ENCODE assay signal across 13 cellular contexts in the genomic region with DNA sequence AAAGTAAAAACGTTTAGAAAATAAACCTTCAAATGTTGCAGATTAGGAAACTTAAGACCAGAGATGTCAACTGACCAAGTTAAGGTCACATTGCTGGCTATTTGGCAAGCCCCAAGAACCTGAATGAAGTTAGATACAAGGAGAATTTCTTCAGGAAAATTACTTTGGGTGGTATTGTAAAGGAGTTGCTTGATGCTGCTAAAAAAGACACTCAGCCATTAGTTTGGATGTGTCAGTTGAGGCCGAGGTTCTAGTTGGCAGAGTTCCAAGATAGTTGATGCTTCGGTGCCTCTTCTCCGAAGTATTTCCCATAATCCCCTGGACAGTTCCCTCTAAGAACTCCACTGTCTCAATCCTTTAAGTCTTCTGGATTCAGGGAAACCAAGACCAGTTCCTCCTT. TPM values are rescaled to one million over a fixed set of nuclear protein-coding genes. Genes with fewer than 3 reads are reported as not detected.
DNase-seq lines count a peak whose midpoint lies in the region; ATAC-seq and TF ChIP-seq lines count a peak whose summit lies in the region.
"Had no signal": no experiment of that assay in that cellular context is flagged by ENCODE, and none has a peak within 500 bp of the region (broad histone marks: within the 10 kb centered on the region; RNA-seq: fewer than 3 reads in every experiment).

No MANE protein-coding gene starts in this region.

- H4K20me1 ChIP-seq in SU-DHL-6 (ENCODE audit: low read depth, low read length): no peaks in the 10 kb centered on the region

- H3K27me3 ChIP-seq in breast epithelium: no peaks in the 10 kb centered on the region
- no peaks in the 10 kb centered on the region for H3K27me3 ChIP-seq in SU-DHL-6 (ENCODE audit: low read length)

- H3K4me3 ChIP-seq in breast epithelium (no peak overlapping the region), SU-DHL-6 (ENCODE audit: insufficient read depth, low read length, poor library complexity, severe bottlenecking) (peak overlapping the region; percentile 14), fibroblast of mammary gland (ENCODE audit: control insufficient read depth, low read depth, low read length) (no peak overlapping the region)
- H3K4me3 ChIP-seq: psoas muscle had no signal

- intact Hi-C loops in MCF 10A (cut with micrococcal nuclease): no loop called here
- intact Hi-C loops in breast epithelium (cut with DNase I; ENCODE audit: low total_unique reads): no loop called here

- ATAC-seq in GM19324 (IDR thresholded peaks at IDR 0.05; ENCODE audit: low FRiP score, unreplicated experiment): no peak
- ATAC-seq: CD8-positive, alpha-beta T cell had no signal

- H3K9me3 Mint-ChIP-seq in MCF 10A (ENCODE audit: unreplicated experiment) (no peaks in the 10 kb centered on the region), type B pancreatic cell (no peaks in the 10 kb centered on the region)
- H3K9me3 Mint-ChIP-seq: CD8-positive, alpha-beta T cell had no signal

- peak overlapping the region; percentile 56 for H3K4me2 ChIP-seq in SU-DHL-6 (ENCODE audit: low read depth, low read length, poor library complexity, severe bottlenecking)

- H3K27ac Mint-ChIP-seq in MCF 10A (ENCODE audit: low read depth, unreplicated experiment) (no peak overlapping the region), type B pancreatic cell (peak overlapping the region; percentile 64)

- H3K9ac ChIP-seq in SU-DHL-6 (ENCODE audit: low read length): no peak overlapping the region

- no peak for TF ChIP-seq POLR2A in breast epithelium (IDR thresholded peaks at IDR 0.05)

- CTCF ChIA-PET in MCF 10A (lab: Yijun Ruan, JAX): interaction anchor here (1.3 to 1.6 kb wide), 3 partner anchors 16 to 25 kb away, joined by 5 to 9 read pairs (median 7); a partner anchor contains a TSS

- no peaks in the 10 kb centered on the region for H3K27me3 Mint-ChIP-seq in MCF 10A (ENCODE audit: insufficient read depth, unreplicated experiment)
- H3K27me3 Mint-ChIP-seq in type B pancreatic cell: no peaks in the 10 kb centered on the region

- no peaks in the 10 kb centered on the region for H3K36me3 ChIP-seq in breast epithelium
- H3K36me3 ChIP-seq in SU-DHL-6 (ENCODE audit: low read length): no peaks in the 10 kb centered on the region

- H3K36me3 Mint-ChIP-seq in MCF 10A (ENCODE audit: insufficient read depth, unreplicated experiment) (peaks cover 31% of the 10 kb centered on the region), type B pancreatic cell (peaks cover 16% of the 10 kb centered on the region)

- H3K9me2 ChIP-seq in SU-DHL-6 (replicated peaks; ENCODE audit: insufficient read depth, low read length): no peaks in the 10 kb centered on the region

- H3F3A ChIP-seq in SU-DHL-6 (ENCODE audit: insufficient read depth): peaks cover 9% of the 10 kb centered on the region; the same call in 1 of the 2 replicates

- TF ChIP-seq CTCF in MCF 10A (IDR thresholded peaks at IDR 0.05; ENCODE audit: unreplicated experiment) (no peak), breast epithelium (IDR thresholded peaks at IDR 0.05) (no peak), SU-DHL-6 (IDR thresholded peaks at IDR 0.05; ENCODE audit: insufficient read depth, low read length, poor library complexity, severe bottlenecking) (no peak), fibroblast of mammary gland (conservative IDR thresholded peaks at IDR 0.05; ENCODE audit: control insufficient read depth, insufficient read depth, low read depth, low read length) (no peak), type B pancreatic cell (conservative IDR thresholded peaks at IDR 0.05) (no peak)

- BruUV-seq in MCF 10A (replicated peaks; lab: Mats Ljungman, UMichigan): TSS peak; percentile 7

- H3K4me1 ChIP-seq in breast epithelium: peaks cover 2 to 5% of the 10 kb centered on the region in 2 donors

- peaks cover 12% of the 10 kb centered on the region; the same call in 1 of the 2 replicates for H3K79me2 ChIP-seq in SU-DHL-6 (ENCODE audit: insufficient read depth, low read length)

- H3K27ac ChIP-seq in breast epithelium (peak overlapping the region in 1 of 2 donors; percentile 50), SU-DHL-6 (ENCODE audit: low read depth, low read length) (no peak overlapping the region; the same call in 1 of the 2 replicates)
- H3K27ac ChIP-seq: psoas muscle had no signal

- DNase-seq in MCF 10A (ENCODE audit: unreplicated experiment) (peak; percentile 48), breast epithelium (ENCODE audit: low spot score in 2 of 2) (no peak), fibroblast of mammary gland (ENCODE audit: low read depth) (peak; percentile 47), type B pancreatic cell (ENCODE audit: extremely low spot score, unreplicated experiment) (no peak), NCI-H524 (lab: John Stamatoyannopoulos, UW) (no peak)
- DNase-seq in stimulated activated CD4-positive, alpha-beta T cell treated with anti-CD3 and anti-CD28 coated beads, Interleukin-2, amount 100 ng/mL, for 48 hours: no peak
- DNase-seq: CD8-positive, alpha-beta T cell; NCI-H187; psoas muscle; Right ventricle myocardium superior had no signal

- POLR2A ChIA-PET in MCF 10A (lab: Yijun Ruan, JAX): interaction anchor here (1.0 to 5.9 kb wide), 4 partner anchors 11 to 193 kb away, joined by 3 to 60 read pairs (median 4); a partner anchor contains a TSS

- H3K4me1 Mint-ChIP-seq in MCF 10A (ENCODE audit: insufficient read depth, unreplicated experiment) (peaks cover 37% of the 10 kb centered on the region), type B pancreatic cell (ENCODE audit: unreplicated experiment) (peaks cover 23% of the 10 kb centered on the region)

- H3K4me3 Mint-ChIP-seq in MCF 10A (ENCODE audit: unreplicated experiment) (no peak overlapping the region), type B pancreatic cell (no peak overlapping the region)
- H3K4me3 Mint-ChIP-seq: CD8-positive, alpha-beta T cell had no signal

- H3K9me3 ChIP-seq in breast epithelium: no peaks in the 10 kb centered on the region
- H3K9me3 ChIP-seq in SU-DHL-6 (ENCODE audit: insufficient read depth, low read length): no peaks in the 10 kb centered on the region
- H3K9me3 ChIP-seq: psoas muscle had no signal

- H2AFZ ChIP-seq in SU-DHL-6 (ENCODE audit: low read depth, low read length, severe bottlenecking): no peak overlapping the region

RNA-seq across cellular contexts. Expression of a gene that starts 24.3 kb away (rescaled TPM):
- total RNA-seq in MCF 10A (2022) (20.0 and 35.4 TPM in 2 replicates), breast epithelium (10 to 100 TPM; 37.4 to 40.3 (median 39.1) TPM), type B pancreatic cell (ENCODE audit: low replicate concordance) (18.2 and 26.6 TPM in 2 replicates)

RNA-seq across cellular contexts. Expression of a gene that starts 35.0 kb away (rescaled TPM):
- total RNA-seq in MCF 10A (2022): not detected in 2 replicates
- under 1 TPM; 0.29 to 0.98 (median 0.48) TPM for total RNA-seq in breast epithelium
- not detected in 2 replicates for total RNA-seq in type B pancreatic cell (ENCODE audit: low replicate concordance)
- total RNA-seq: left lobe of liver, psoas muscle, Right ventricle myocardium superior had no signal

Comparison
In these comparisons a context has a peak if more than half of its experiments do, and no peak if none do; other contexts are left out.
1. DNase-seq: peak in MCF 10A (single experiment) and fibroblast of mammary gland (single experiment); none in breast epithelium (0 of 2), type B pancreatic cell (single experiment), NCI-H524 (0 of 2) and stimulated activated CD4-positive, alpha-beta T cell treated with anti-CD3 and anti-CD28 coated beads, Interleukin-2, amount 100 ng/mL, for 48 hours (0 of 2).